2 cellular contexts compared by ENCODE assay signal in the genomic region with DNA sequence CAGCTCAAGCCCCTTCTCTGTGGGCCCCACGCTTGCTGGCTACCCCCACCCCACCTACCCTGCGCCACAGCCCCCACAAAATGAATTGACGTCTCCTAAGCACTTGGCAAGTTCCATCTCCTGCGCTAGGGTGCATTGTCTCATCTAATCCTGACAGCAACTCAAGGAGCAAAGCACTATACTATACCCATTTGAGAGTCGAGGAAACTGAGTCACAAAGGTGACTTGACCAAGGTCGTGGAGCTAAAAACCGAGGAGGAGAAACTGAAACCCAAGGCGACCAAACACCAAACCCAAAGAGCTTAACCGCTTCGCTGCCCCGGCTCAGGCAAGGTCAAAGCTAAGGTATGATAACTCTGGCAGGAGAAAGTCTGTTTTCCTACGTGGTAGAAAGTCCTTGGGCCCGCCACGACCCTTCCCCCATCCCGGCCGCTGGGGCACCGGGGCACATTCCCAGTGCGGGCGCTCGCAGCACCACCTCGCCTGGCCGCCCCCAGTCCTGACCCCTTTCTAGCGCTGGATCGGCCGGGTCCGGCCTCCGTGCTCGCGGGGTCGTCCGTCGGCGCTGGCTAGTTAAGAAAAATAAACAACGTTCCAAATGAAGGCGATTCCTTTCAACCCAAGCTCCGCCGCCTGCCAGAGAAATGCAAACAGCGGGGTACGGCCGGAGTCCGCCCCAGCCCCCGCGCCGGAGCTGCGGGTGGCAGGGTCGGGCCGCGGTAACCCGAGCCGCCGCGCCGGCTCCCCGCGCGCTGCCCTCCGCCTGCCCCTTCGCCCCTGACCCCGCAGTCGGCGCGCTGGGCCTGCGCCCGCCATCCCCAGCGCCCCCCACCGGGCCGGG.
TF ChIP-seq lines count a peak whose summit lies in the region.

No MANE protein-coding gene starts in this region.

TF ChIP-seq in SK-N-SH, 30 proteins besides CTCF, POLR2A, EP300 and RAD21 (continued from another document):
- 0 out of 2 replicates have a peak, but pooled peaks have one; percentile 74 for TF ChIP-seq EZH2phosphoT487 (IDR thresholded peaks at IDR 0.05; ENCODE audit: borderline replicate concordance, low read depth)

TF ChIP-seq in SK-N-SH treated with all-trans-retinoic acid at 6 μM for 48 hours, 23 proteins besides CTCF, POLR2A, EP300 and RAD21 (continued from another document):
- TF ChIP-seq, protein P1, sequence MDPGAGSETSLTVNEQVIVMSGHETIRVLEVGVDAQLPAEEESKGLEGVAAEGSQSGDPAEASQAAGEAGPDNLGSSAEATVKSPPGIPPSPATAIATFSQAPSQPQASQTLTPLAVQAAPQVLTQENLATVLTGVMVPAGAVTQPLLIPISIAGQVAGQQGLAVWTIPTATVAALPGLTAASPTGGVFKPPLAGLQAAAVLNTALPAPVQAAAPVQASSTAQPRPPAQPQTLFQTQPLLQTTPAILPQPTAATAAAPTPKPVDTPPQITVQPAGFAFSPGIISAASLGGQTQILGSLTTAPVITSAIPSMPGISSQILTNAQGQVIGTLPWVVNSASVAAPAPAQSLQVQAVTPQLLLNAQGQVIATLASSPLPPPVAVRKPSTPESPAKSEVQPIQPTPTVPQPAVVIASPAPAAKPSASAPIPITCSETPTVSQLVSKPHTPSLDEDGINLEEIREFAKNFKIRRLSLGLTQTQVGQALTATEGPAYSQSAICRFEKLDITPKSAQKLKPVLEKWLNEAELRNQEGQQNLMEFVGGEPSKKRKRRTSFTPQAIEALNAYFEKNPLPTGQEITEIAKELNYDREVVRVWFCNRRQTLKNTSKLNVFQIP (CRISPR knock-in tag; IDR thresholded peaks at IDR 0.05; ENCODE audit: borderline replicate concordance, low read depth), result no peak
- TF ChIP-seq TCF4 (CRISPR knock-in tag; IDR thresholded peaks at IDR 0.05; ENCODE audit: borderline replicate concordance) (no peak), ZC3H10 (CRISPR knock-in tag; IDR thresholded peaks at IDR 0.05) (no peak), BACH2 (CRISPR knock-in tag; IDR thresholded peaks at IDR 0.05; ENCODE audit: borderline replicate concordance) (no peak), GLIS3 (CRISPR knock-in tag; IDR thresholded peaks at IDR 0.05) (no peak), RARB (CRISPR knock-in tag; IDR thresholded peaks at IDR 0.05) (no peak), ISL1 (CRISPR knock-in tag; IDR thresholded peaks at IDR 0.05) (no peak), SNAI2 (CRISPR knock-in tag; IDR thresholded peaks at IDR 0.05) (no peak), ZFP3 (CRISPR knock-in tag; IDR thresholded peaks at IDR 0.05) (no peak), PPARA (CRISPR knock-in tag; IDR thresholded peaks at IDR 0.05; ENCODE audit: borderline replicate concordance) (no peak), TOX (CRISPR knock-in tag; IDR thresholded peaks at IDR 0.05; ENCODE audit: borderline replicate concordance) (no peak), ARNTL (CRISPR knock-in tag; IDR thresholded peaks at IDR 0.05; ENCODE audit: borderline replicate concordance, low read depth) (no peak), ESRRG (CRISPR knock-in tag; IDR thresholded peaks at IDR 0.05) (no peak)
- TF ChIP-seq, protein P2, sequence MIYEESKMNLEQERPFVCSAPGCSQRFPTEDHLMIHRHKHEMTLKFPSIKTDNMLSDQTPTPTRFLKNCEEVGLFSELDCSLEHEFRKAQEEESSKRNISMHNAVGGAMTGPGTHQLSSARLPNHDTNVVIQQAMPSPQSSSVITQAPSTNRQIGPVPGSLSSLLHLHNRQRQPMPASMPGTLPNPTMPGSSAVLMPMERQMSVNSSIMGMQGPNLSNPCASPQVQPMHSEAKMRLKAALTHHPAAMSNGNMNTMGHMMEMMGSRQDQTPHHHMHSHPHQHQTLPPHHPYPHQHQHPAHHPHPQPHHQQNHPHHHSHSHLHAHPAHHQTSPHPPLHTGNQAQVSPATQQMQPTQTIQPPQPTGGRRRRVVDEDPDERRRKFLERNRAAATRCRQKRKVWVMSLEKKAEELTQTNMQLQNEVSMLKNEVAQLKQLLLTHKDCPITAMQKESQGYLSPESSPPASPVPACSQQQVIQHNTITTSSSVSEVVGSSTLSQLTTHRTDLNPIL (CRISPR knock-in tag; IDR thresholded peaks at IDR 0.05; ENCODE audit: low read depth), result no peak
- TF ChIP-seq, protein P3, sequence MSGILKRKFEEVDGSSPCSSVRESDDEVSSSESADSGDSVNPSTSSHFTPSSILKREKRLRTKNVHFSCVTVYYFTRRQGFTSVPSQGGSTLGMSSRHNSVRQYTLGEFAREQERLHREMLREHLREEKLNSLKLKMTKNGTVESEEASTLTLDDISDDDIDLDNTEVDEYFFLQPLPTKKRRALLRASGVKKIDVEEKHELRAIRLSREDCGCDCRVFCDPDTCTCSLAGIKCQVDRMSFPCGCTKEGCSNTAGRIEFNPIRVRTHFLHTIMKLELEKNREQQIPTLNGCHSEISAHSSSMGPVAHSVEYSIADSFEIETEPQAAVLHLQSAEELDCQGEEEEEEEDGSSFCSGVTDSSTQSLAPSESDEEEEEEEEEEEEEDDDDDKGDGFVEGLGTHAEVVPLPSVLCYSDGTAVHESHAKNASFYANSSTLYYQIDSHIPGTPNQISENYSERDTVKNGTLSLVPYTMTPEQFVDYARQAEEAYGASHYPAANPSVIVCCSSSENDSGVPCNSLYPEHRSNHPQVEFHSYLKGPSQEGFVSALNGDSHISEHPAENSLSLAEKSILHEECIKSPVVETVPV (CRISPR knock-in tag; IDR thresholded peaks at IDR 0.05), result no peak
